33 cellular contexts compared by ENCODE assay signal in genomic region chr1:119806489-119806888, GRCh38. TPM values are rescaled to one million over a fixed set of nuclear protein-coding genes. Genes with fewer than 3 reads are reported as not detected.
"Had no signal": no experiment of that assay in that cellular context is flagged by ENCODE, and none has a peak within 500 bp of the region (broad histone marks: within the 10 kb centered on the region; RNA-seq: fewer than 3 reads in every experiment).

No MANE protein-coding gene starts in this region.

- H3K4me3 ChIP-seq: coronary artery, dorsolateral prefrontal cortex, gastroesophageal sphincter had no signal

- ATAC-seq: activated CD4-positive, CD25-positive, alpha-beta regulatory T cell treated with anti-CD3 and anti-CD28 coated beads, Interleukin-2, amount 50 U/mL, for 24 hours; activated CD8-positive, alpha-beta T cell treated with anti-CD3 and anti-CD28 coated beads for 36 hours; esophagus mucosa; foreskin keratinocyte; gastroesophageal sphincter; T-helper 17 cell had no signal

- DNase-seq: activated B cell treated with CpG ODN at 0.5 μM for 24 hours; activated CD4-positive, alpha-beta T cell treated with anti-CD3 and anti-CD28 coated beads for 48 hours; activated CD4-positive, alpha-beta T cell treated with anti-CD3 and anti-CD28 coated beads, Interleukin-2, amount 50 U/mL, for 1 hour; activated CD4-positive, alpha-beta T cell treated with anti-CD3 and anti-CD28 coated beads, Interleukin-2, amount 50 U/mL, for 48 hours; activated CD8-positive, alpha-beta memory T cell treated with anti-CD3 and anti-CD28 coated beads for 24 hours; activated CD8-positive, alpha-beta T cell treated with anti-CD3 and anti-CD28 coated beads for 36 hours; activated effector memory CD4-positive, alpha-beta T cell treated with anti-CD3 and anti-CD28 coated beads, Interleukin-2, amount 50 U/mL, for 16 hours; activated naive CD4-positive, alpha-beta T cell treated with anti-CD3 and anti-CD28 coated beads for 36 hours; activated naive CD8-positive, alpha-beta T cell treated with anti-CD3 and anti-CD28 coated beads, Interleukin-2, amount 10 ng/mL, durations not matched to agents 7 days and 5 days; activated T-cell treated with anti-CD3 and anti-CD28 coated beads, Interleukin-2, amount 50 U/mL, for 48 hours; amniotic stem cell; anterior cingulate cortex; brain microvascular endothelial cell; dorsolateral prefrontal cortex; effector memory CD4-positive, alpha-beta T cell; endodermal cell; foreskin keratinocyte; T-helper 1 cell; T-helper 17 cell; T1000; WERI-Rb-1 had no signal

- H3K27ac ChIP-seq: brain microvascular endothelial cell, coronary artery, dorsolateral prefrontal cortex, foreskin keratinocyte, gastroesophageal sphincter, WERI-Rb-1 had no signal

- H3K4me1 ChIP-seq: foreskin keratinocyte had no signal

- H3K36me3 ChIP-seq: brain microvascular endothelial cell, gastroesophageal sphincter, WERI-Rb-1 had no signal

- H3K9me3 ChIP-seq: gastroesophageal sphincter had no signal

RNA-seq across cellular contexts. Expression of gene REG4, which starts 4.8 kb away (rescaled TPM):
- total RNA-seq: activated B cell treated with CpG ODN at 0.5 μM for 24 hours; activated T-helper 2 cell treated with anti-CD3 and anti-CD28 coated beads, Interferon-gamma antibody, Interleukin-2, Interleukin-4, amounts not matched to agents 10 μg/mL and 5 μg/mL and 100 μg/mL, durations not matched to agents 14 hours and 24 hours and 36 hours; astrocyte; bronchial epithelial cell; cardiac septum; cerebellum; dorsolateral prefrontal cortex; endodermal cell; epithelial cell of proximal tubule; esophagus mucosa; foreskin keratinocyte; gastroesophageal sphincter; glomerular endothelial cell had no signal

RNA-seq across cellular contexts. Expression of gene HMGCS2, which starts 37.8 kb away (rescaled TPM):
- total RNA-seq: activated B cell treated with CpG ODN at 0.5 μM for 24 hours; activated CD8-positive, alpha-beta T cell treated with anti-CD3 and anti-CD28 coated beads for 36 hours; activated naive CD4-positive, alpha-beta T cell treated with anti-CD3 and anti-CD28 coated beads for 36 hours; activated naive CD8-positive, alpha-beta T cell treated with anti-CD3 and anti-CD28 coated beads, Interleukin-2, amount 10 ng/mL, durations not matched to agents 7 days and 5 days; activated T-helper 1 cell treated with anti-CD3 and anti-CD28 coated beads, Interleukin-12 subunit alpha, Interleukin-12 subunit beta, Interleukin-2, Interleukin-4 antibody, amounts not matched to agents 30 ng/mL and 10 ng/mL and 1 ng/mL, durations not matched to agents 14 hours and 24 hours and 36 hours; activated T-helper 2 cell treated with anti-CD3 and anti-CD28 coated beads, Interferon-gamma antibody, Interleukin-2, Interleukin-4, amounts not matched to agents 10 μg/mL and 5 μg/mL and 100 μg/mL, durations not matched to agents 14 hours and 24 hours and 36 hours; astrocyte; endodermal cell; epithelial cell of proximal tubule; foreskin keratinocyte; glomerular endothelial cell; T-helper 17 cell had no signal
